Comparison of ENCODE assay signal across 15 cellular contexts in genomic region chr19:29275266-29275665, GRCh38.
"Had no signal": no experiment of that assay in that cellular context is flagged by ENCODE, and none has a peak within 500 bp of the region (broad histone marks: within the 10 kb centered on the region; RNA-seq: fewer than 3 reads in every experiment).

No MANE protein-coding gene starts in this region.

- ATAC-seq: effector memory CD8-positive, alpha-beta T cell; foreskin keratinocyte; left cardiac atrium; left ventricle myocardium superior; naive thymus-derived CD4-positive, alpha-beta T cell; stimulated activated effector memory CD8-positive, alpha-beta T cell treated with anti-CD3 and anti-CD28 coated beads, Interleukin-12 subunit alpha, Interleukin-12 subunit beta, amount 100 ng/mL, for 72 hours had no signal

- H3K27me3 ChIP-seq: foreskin keratinocyte, neutrophil, right atrium auricular region had no signal

- DNase-seq: effector memory CD8-positive, alpha-beta T cell; foreskin keratinocyte; immature natural killer cell; kidney; left cardiac atrium; left ventricle myocardium superior; mesendoderm; naive thymus-derived CD4-positive, alpha-beta T cell; nephron progenitor cell; stimulated activated CD4-positive, alpha-beta T cell treated with anti-CD3 and anti-CD28 coated beads, Interleukin-4, amount 100 ng/mL, for 1 hour; stimulated activated CD8-positive, alpha-beta memory T cell treated with anti-CD3 and anti-CD28 coated beads, Interleukin-4, amount 100 ng/mL, for 48 hours had no signal

- H3K27ac ChIP-seq: foreskin keratinocyte, neutrophil, right atrium auricular region, tibial artery had no signal

- H3K4me3 ChIP-seq: right atrium auricular region, tibial artery had no signal

- H3K9me3 ChIP-seq: neutrophil, right atrium auricular region, tibial artery had no signal

- H3K4me1 ChIP-seq: foreskin keratinocyte, tibial artery had no signal
